In genomic region chr2:105553538-105554196, GRCh38 we compare ENCODE assay signal across 15 cellular contexts.
DNase-seq lines count a peak whose midpoint lies in the region; FAIRE-seq and TF ChIP-seq lines count a peak whose summit lies in the region.
"Had no signal": no experiment of that assay in that cellular context is flagged by ENCODE, and none has a peak within 500 bp of the region (broad histone marks: within the 10 kb centered on the region; RNA-seq: fewer than 3 reads in every experiment).

No MANE protein-coding gene starts in this region.

- H3K27me3 ChIP-seq in bronchial epithelial cell (ENCODE audit: control insufficient read depth, insufficient read depth, low read length) (peaks cover 3% of the 10 kb centered on the region), testis (no peaks in the 10 kb centered on the region)

- no peak overlapping the region for H3K27ac ChIP-seq in testis
- H3K27ac ChIP-seq: psoas muscle had no signal

- WGBS in testis, 2 donors: 56 to 65% methylated on average over 9 of the region's 9 CpGs

- peaks cover 17% of the 10 kb centered on the region for H3K4me1 ChIP-seq in testis
- H3K4me1 ChIP-seq: psoas muscle had no signal

- intact Hi-C loops in testis (cut with DNase I; ENCODE audit: low total_unique reads): no loop called here

- H3K4me3 ChIP-seq in bronchial epithelial cell (ENCODE audit: low read depth, low read length) (no peak overlapping the region), testis (no peak overlapping the region)
- H3K4me3 ChIP-seq: psoas muscle had no signal

- DNase-seq in AG08396 (ENCODE audit: low spot score) (peak; percentile 27), bronchial epithelial cell (ENCODE audit: low read depth) (peak; percentile 38), kidney glomerular epithelial cell (lab: John Stamatoyannopoulos, UW) (peak; percentile 69), NCI-H1105 (lab: John Stamatoyannopoulos, UW) (no peak), testis (no peak), SW 1271 (lab: John Stamatoyannopoulos, UW) (no peak), NCI-H2081 (lab: John Stamatoyannopoulos, UW) (no peak)
- DNase-seq: activated CD8-positive, alpha-beta T cell treated with anti-CD3 and anti-CD28 coated beads for 36 hours; activated naive CD4-positive, alpha-beta T cell treated with Interleukin-2 at 50 U/mL for 16 hours; DND-41; immature natural killer cell; NCI-H510A treated with DMSO at 0.1 percent for 48 hours; psoas muscle had no signal

- H3K36me3 ChIP-seq in bronchial epithelial cell (ENCODE audit: control insufficient read depth, insufficient read depth, low read length) (no peaks in the 10 kb centered on the region), testis (ENCODE audit: low read depth, missing control alignments) (no peaks in the 10 kb centered on the region)

- no peak for TF ChIP-seq EP300 in Ishikawa (IDR thresholded peaks at IDR 0.05; ENCODE audit: borderline replicate concordance)

- TF ChIP-seq CTCF in bronchial epithelial cell (IDR thresholded peaks at IDR 0.05; ENCODE audit: insufficient read depth, low read length, severe bottlenecking): no peak
- no peak for TF ChIP-seq CTCF in testis (IDR thresholded peaks at IDR 0.05)

- TF ChIP-seq RAD21 in Ishikawa (IDR thresholded peaks at IDR 0.05; ENCODE audit: low read depth): no peak

- FAIRE-seq in bronchial epithelial cell (lab: Jason Lieb, UNC): no peak
- FAIRE-seq: GM12892 had no signal

- H3K9me3 ChIP-seq in testis: no peaks in the 10 kb centered on the region
- H3K9me3 ChIP-seq: psoas muscle had no signal

- TF ChIP-seq POLR2A in testis (IDR thresholded peaks at IDR 0.05): no peak

TF ChIP-seq in Ishikawa, 13 proteins besides CTCF, POLR2A, EP300 and RAD21:
- TF ChIP-seq TEAD4 (IDR thresholded peaks at IDR 0.05) (peak; percentile 64; the same call in 1 of the 2 replicates), USF1 (IDR thresholded peaks at IDR 0.05) (no peak), TAF1 (IDR thresholded peaks at IDR 0.05; ENCODE audit: low read depth) (no peak), REST (IDR thresholded peaks at IDR 0.05; ENCODE audit: low read depth) (no peak), TCF12 (IDR thresholded peaks at IDR 0.05; ENCODE audit: low read depth) (0 out of 2 replicates have a peak, but pooled peaks have one; percentile 37), CEBPB (IDR thresholded peaks at IDR 0.05) (no peak)
- TF ChIP-seq, protein P1, sequence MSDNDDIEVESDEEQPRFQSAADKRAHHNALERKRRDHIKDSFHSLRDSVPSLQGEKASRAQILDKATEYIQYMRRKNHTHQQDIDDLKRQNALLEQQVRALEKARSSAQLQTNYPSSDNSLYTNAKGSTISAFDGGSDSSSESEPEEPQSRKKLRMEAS (IDR thresholded peaks at IDR 0.05): no peak

Comparison
In these comparisons a context has a peak if more than half of its experiments do, and no peak if none do; other contexts are left out.
1. DNase-seq: peak in AG08396 (single experiment), bronchial epithelial cell (single experiment) and kidney glomerular epithelial cell (single experiment); none in NCI-H1105 (single experiment), testis (single experiment), SW 1271 (0 of 2) and NCI-H2081 (0 of 2).